18 cellular contexts compared by ENCODE assay signal in the genomic region with DNA sequence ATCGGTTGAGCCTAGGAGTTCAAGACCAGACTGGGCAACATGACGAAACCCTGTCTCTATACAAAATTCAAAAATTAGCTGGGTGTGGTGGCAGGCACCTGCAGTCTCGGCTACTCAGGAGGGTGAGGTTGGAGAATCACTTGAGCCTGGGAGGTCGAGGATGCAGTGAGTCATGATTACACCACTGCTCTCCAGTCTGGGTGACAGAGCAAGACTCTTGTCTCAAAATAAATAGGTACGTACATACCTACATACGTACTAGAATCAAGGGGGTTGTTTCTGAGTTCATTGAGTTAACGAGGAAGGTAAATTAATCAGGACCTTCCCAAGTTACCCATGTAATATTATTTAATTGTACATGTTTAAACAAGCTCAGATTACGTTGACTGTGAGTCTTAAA.
"Had no signal": no experiment of that assay in that cellular context is flagged by ENCODE, and none has a peak within 500 bp of the region (broad histone marks: within the 10 kb centered on the region; RNA-seq: fewer than 3 reads in every experiment).

No MANE protein-coding gene starts in this region.

- DNase-seq: activated CD4-positive, alpha-beta T cell treated with anti-CD3 and anti-CD28 coated beads, Interleukin-2, amount 10 ng/mL, durations not matched to agents 24 days and 14 days; activated CD4-positive, CD25-positive, alpha-beta regulatory T cell; activated gamma-delta T cell treated with Interleukin-2 at 50 U/mL for 16 hours; amniotic stem cell; cortex of kidney; effector CD8-positive, alpha-beta T cell; gastrocnemius medialis; heart right ventricle; left colon; naive B cell; ovary; sigmoid colon; spleen; T-helper 2 cell; trophoblast cell had no signal

- H3K4me3 Mint-ChIP-seq: activated CD4-positive, alpha-beta T cell treated with anti-CD3 and anti-CD28 coated beads, Interleukin-2, amount 10 ng/mL, durations not matched to agents 24 days and 14 days; activated naive CD8-positive, alpha-beta T cell; stimulated activated naive CD8-positive, alpha-beta T cell treated with anti-CD3 and anti-CD28 coated beads, Interleukin-15, Interleukin-2, amounts not matched to agents 100 ng/mL and 50 ng/mL, for 24 hours had no signal

- ATAC-seq: gastrocnemius medialis, heart right ventricle, left colon had no signal

- H3K4me1 Mint-ChIP-seq: activated CD4-positive, alpha-beta T cell treated with anti-CD3 and anti-CD28 coated beads, Interleukin-2, amount 10 ng/mL, durations not matched to agents 24 days and 14 days had no signal

- H3K36me3 Mint-ChIP-seq: activated naive CD8-positive, alpha-beta T cell; naive B cell had no signal

- H3K27ac Mint-ChIP-seq: activated CD4-positive, alpha-beta T cell treated with anti-CD3 and anti-CD28 coated beads, Interleukin-2, amount 10 ng/mL, durations not matched to agents 24 days and 14 days; activated naive CD8-positive, alpha-beta T cell; stimulated activated naive CD8-positive, alpha-beta T cell treated with anti-CD3 and anti-CD28 coated beads, Interleukin-15, Interleukin-2, amounts not matched to agents 100 ng/mL and 50 ng/mL, for 24 hours had no signal

- H3K4me3 ChIP-seq: gastrocnemius medialis, heart right ventricle, ovary, sigmoid colon, spleen, suprapubic skin had no signal

- H3K27me3 Mint-ChIP-seq: activated CD4-positive, alpha-beta T cell treated with anti-CD3 and anti-CD28 coated beads, Interleukin-2, amount 10 ng/mL, durations not matched to agents 24 days and 14 days; activated naive CD8-positive, alpha-beta T cell; naive B cell; stimulated activated naive CD8-positive, alpha-beta T cell treated with anti-CD3 and anti-CD28 coated beads, Interleukin-15, Interleukin-2, amounts not matched to agents 100 ng/mL and 50 ng/mL, for 24 hours had no signal
